ENCODE assay signal across 8 cellular contexts in genomic region chr12:118404876-118405521, GRCh38. TPM values are rescaled to one million over a fixed set of nuclear protein-coding genes. Genes with fewer than 3 reads are reported as not detected.
DNase-seq lines count a peak whose midpoint lies in the region; ATAC-seq and TF ChIP-seq lines count a peak whose summit lies in the region.

No MANE protein-coding gene starts in this region.

- H3K79me2 ChIP-seq in GM23248 (ENCODE audit: insufficient read depth), result no peaks in the 10 kb centered on the region

- H3K36me3 Mint-ChIP-seq in CD14-positive monocyte (peaks cover 72 to 85% of the 10 kb centered on the region in 2 donors), memory B cell (peaks cover 32% of the 10 kb centered on the region)
- peaks cover 34% of the 10 kb centered on the region for H3K36me3 Mint-ChIP-seq in activated CD4-positive, alpha-beta T cell treated with anti-CD3 and anti-CD28 coated beads, Interleukin-2, amount 10 ng/mL, durations not matched to agents 7 days and 5 days (ENCODE audit: low read depth)

- H3F3A ChIP-seq in GM23248 (ENCODE audit: insufficient read depth), result peaks cover 39% of the 10 kb centered on the region

- no peak overlapping the region for H3K4me3 Mint-ChIP-seq in CD14-positive monocyte
- H3K4me3 Mint-ChIP-seq in activated CD4-positive, alpha-beta T cell treated with anti-CD3 and anti-CD28 coated beads, Interleukin-2, amount 10 ng/mL, durations not matched to agents 7 days and 5 days, result no peak overlapping the region
- no peak overlapping the region for H3K4me3 Mint-ChIP-seq in memory B cell

- H3K9ac ChIP-seq in GM23248, result no peak overlapping the region

- in situ Hi-C loops in GM23248 (cut with MboI), result loop anchor here (10.0 kb wide), 1 partner anchor 1000 kb away; no protein-coding TSS in a partner anchor

- H2AFZ ChIP-seq in GM23248, result no peak overlapping the region

- peak; percentile 87 for TF ChIP-seq CTCF in CD14-positive monocyte (IDR thresholded peaks at IDR 0.05)

- intact Hi-C loops in CD14-positive monocyte (cut with micrococcal nuclease), result no loop called here

- H3K27ac ChIP-seq in GM23248, result no peak overlapping the region

- WGBS in GM23248 (ENCODE audit: low coverage in 1 of 2, low lambda C conversion rate in 2 of 2, missing lambda C conversion rate in 2 of 2), 2 experiments, result 38 to 42% methylated on average over 4 of the region's 4 CpGs

- H3K9me3 Mint-ChIP-seq in CD14-positive monocyte, result no peaks in the 10 kb centered on the region
- no peaks in the 10 kb centered on the region for H3K9me3 Mint-ChIP-seq in activated CD4-positive, alpha-beta T cell treated with anti-CD3 and anti-CD28 coated beads, Interleukin-2, amount 10 ng/mL, durations not matched to agents 7 days and 5 days
- H3K9me3 Mint-ChIP-seq in memory B cell, result no peaks in the 10 kb centered on the region

- H4K20me1 ChIP-seq in GM23248 (ENCODE audit: insufficient read depth), result no peaks in the 10 kb centered on the region

- H3K27ac Mint-ChIP-seq in CD14-positive monocyte, result no peak overlapping the region
- no peak overlapping the region for H3K27ac Mint-ChIP-seq in activated CD4-positive, alpha-beta T cell treated with anti-CD3 and anti-CD28 coated beads, Interleukin-2, amount 10 ng/mL, durations not matched to agents 7 days and 5 days
- no peak overlapping the region for H3K27ac Mint-ChIP-seq in memory B cell

- H3K9me3 ChIP-seq in GM23248 (ENCODE audit: low read depth), result no peaks in the 10 kb centered on the region

- ATAC-seq in memory B cell (ENCODE audit: low read depth) (peak; percentile 70), GM19023 (IDR thresholded peaks at IDR 0.05; ENCODE audit: unreplicated experiment) (no peak)

- H3K27me3 Mint-ChIP-seq in CD14-positive monocyte (ENCODE audit: low read depth in 3 of 3) (peaks cover 0 to 2% (median 0%) of the 10 kb centered on the region in 3 donors), memory B cell (no peaks in the 10 kb centered on the region)
- no peaks in the 10 kb centered on the region for H3K27me3 Mint-ChIP-seq in activated CD4-positive, alpha-beta T cell treated with anti-CD3 and anti-CD28 coated beads, Interleukin-2, amount 10 ng/mL, durations not matched to agents 7 days and 5 days

- no peaks in the 10 kb centered on the region for H3K27me3 ChIP-seq in GM23248 (replicated peaks; ENCODE audit: insufficient read depth)

- no peak overlapping the region for H3K4me2 ChIP-seq in GM23248 (ENCODE audit: unreplicated experiment)

- H3K4me3 ChIP-seq in GM23248, result no peak overlapping the region

- H3K9me2 ChIP-seq in GM23248 (ENCODE audit: insufficient read depth), result no peaks in the 10 kb centered on the region

- POLR2A ChIA-PET in activated CD4-positive, alpha-beta T cell treated with anti-CD3 and anti-CD28 coated beads, Interleukin-2, amount 10 ng/mL, durations not matched to agents 7 days and 5 days (lab: Charles Lee), result interaction anchor here (0.6 kb wide), 1 partner anchor 632 kb away, joined by 3 read pairs; no protein-coding TSS in a partner anchor

- peaks cover 23% of the 10 kb centered on the region for H3K36me3 ChIP-seq in GM23248 (ENCODE audit: low read depth)

- H3K4me1 ChIP-seq in GM23248 (ENCODE audit: insufficient read depth), result peaks cover 10% of the 10 kb centered on the region

- no peaks in the 10 kb centered on the region for H3K4me1 Mint-ChIP-seq in CD14-positive monocyte
- H3K4me1 Mint-ChIP-seq in activated CD4-positive, alpha-beta T cell treated with anti-CD3 and anti-CD28 coated beads, Interleukin-2, amount 10 ng/mL, durations not matched to agents 7 days and 5 days, result no peaks in the 10 kb centered on the region
- no peaks in the 10 kb centered on the region for H3K4me1 Mint-ChIP-seq in memory B cell

- DNase-seq in CD14-positive monocyte (ENCODE audit: low spot score) (no peak), GM23248 (peak; percentile 79), NCI-H2227 treated with DMSO at 0.1 percent for 48 hours (lab: John Stamatoyannopoulos, UW) (peak; percentile 76), ecto neural progenitor cell (ENCODE audit: low spot score) (peak; percentile 67), memory B cell (ENCODE audit: low spot score in 2 of 2) (peak; percentile 28 to 38)
- DNase-seq in activated CD4-positive, alpha-beta T cell treated with anti-CD3 and anti-CD28 coated beads, Interleukin-2, amount 10 ng/mL, durations not matched to agents 7 days and 5 days, result peak; percentile 73
- peak; percentile 26 for DNase-seq in stimulated activated CD8-positive, alpha-beta memory T cell treated with anti-CD3 and anti-CD28 coated beads, Interleukin-7, amount 100 ng/mL, for 24 hours (ENCODE audit: low read depth)

- CTCF ChIA-PET in activated CD4-positive, alpha-beta T cell treated with anti-CD3 and anti-CD28 coated beads, Interleukin-2, amount 10 ng/mL, durations not matched to agents 7 days and 5 days (lab: Charles Lee), result interaction anchor here (0.8 to 1.0 kb wide), 2 partner anchors 8 to 441 kb away, joined by 3 read pairs; no protein-coding TSS in a partner anchor

RNA-seq across cellular contexts. Expression of gene SUDS3, which starts 28.6 kb away (rescaled TPM):
- polyA plus RNA-seq in CD14-positive monocyte, result 1 to 10 TPM; 8.2 to 9.1 TPM
- 27.1 and 42.7 TPM in 2 replicates for total RNA-seq in GM23248 (2014; rRNA removed; shearing (Covaris generic))
- 17.2 and 17.6 TPM in 2 replicates for polyA plus RNA-seq in GM23248 (2016; fragmentation: Nextera tagmentation; extraction: Ambion mirVana)
- 10 to 100 TPM; 23.8 to 25.4 TPM for total RNA-seq in activated CD4-positive, alpha-beta T cell treated with anti-CD3 and anti-CD28 coated beads, Interleukin-2, amount 10 ng/mL, durations not matched to agents 7 days and 5 days

RNA-seq across cellular contexts. Expression of gene TAOK3, which starts 32.3 kb away (rescaled TPM):
- polyA plus RNA-seq in CD14-positive monocyte, result 10 to 100 TPM; 19.7 to 58.3 TPM
- total RNA-seq in GM23248 (2014; rRNA removed; shearing (Covaris generic)), result 17.8 and 30.0 TPM in 2 replicates
- polyA plus RNA-seq in GM23248 (2016; fragmentation: Nextera tagmentation; extraction: Ambion mirVana), result 49.8 TPM in 2 replicates
- total RNA-seq in activated CD4-positive, alpha-beta T cell treated with anti-CD3 and anti-CD28 coated beads, Interleukin-2, amount 10 ng/mL, durations not matched to agents 7 days and 5 days, result 10 to 100 TPM; 52.5 to 63.3 TPM
